Comparison of ENCODE assay signal across 27 cellular contexts in the genomic region with DNA sequence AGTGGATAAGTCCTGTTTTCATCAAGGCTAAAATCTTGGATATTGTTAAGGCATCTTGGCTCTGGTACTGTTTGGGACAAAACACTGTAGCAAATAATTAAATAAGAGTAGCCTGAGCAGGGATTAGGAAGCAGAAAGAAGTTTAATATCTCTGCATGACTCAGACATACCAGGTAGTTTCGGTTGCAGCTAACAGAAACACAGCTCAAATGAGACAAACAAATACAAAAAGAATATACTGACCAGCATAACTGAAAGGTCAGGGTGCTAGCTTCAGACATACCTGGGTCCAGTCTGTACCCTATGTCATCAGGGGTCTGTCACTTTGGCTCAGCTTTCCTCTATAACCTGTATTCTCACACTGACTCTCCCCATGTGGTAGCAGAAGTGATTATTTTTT.
DNase-seq lines count a peak whose midpoint lies in the region; ATAC-seq and TF ChIP-seq lines count a peak whose summit lies in the region.
"Had no signal": no experiment of that assay in that cellular context is flagged by ENCODE, and none has a peak within 500 bp of the region (broad histone marks: within the 10 kb centered on the region; RNA-seq: fewer than 3 reads in every experiment).

No MANE protein-coding gene starts in this region.

- H3K4me2 ChIP-seq in BLaER1 treated with 17β-estradiol and CSF1 and Interleukin-3, amounts not matched to agents 10 nM and 100 nM, result peak overlapping the region in 6 of 11 experiments; percentile 5 to 43 (median 35); a peak in 7 of 22 replicates
- no peak overlapping the region; the same call in 1 of the 2 replicates for H3K4me2 ChIP-seq in SK-N-SH

- H3K27ac ChIP-seq in BLaER1 treated with 17β-estradiol and CSF1 and Interleukin-3, amounts not matched to agents 10 nM and 100 nM, result no peak overlapping the region
- H3K27ac ChIP-seq in RWPE1 (no peak overlapping the region), esophagus (ENCODE audit: low read depth in 2 of 2, low read length in 1 of 2) (peak overlapping the region; percentile 78 to 93), SK-N-SH (ENCODE audit: low read depth in 2 of 2, low read length in 1 of 2) (no peak overlapping the region)
- H3K27ac ChIP-seq: 22Rv1, colonic mucosa, parathyroid adenoma, upper lobe of left lung had no signal

- no peaks in the 10 kb centered on the region for H3K79me2 ChIP-seq in SK-N-SH (ENCODE audit: insufficient read depth)
- H3K79me2 ChIP-seq: parathyroid adenoma had no signal

- peaks cover 9 to 81% (median 61%) of the 10 kb centered on the region in 11 experiments; a peak in 20 of 22 replicates for H3K9me3 ChIP-seq in BLaER1 treated with 17β-estradiol and CSF1 and Interleukin-3, amounts not matched to agents 10 nM and 100 nM (replicated peaks in 1 of 11)
- H3K9me3 ChIP-seq in esophagus (ENCODE audit: control insufficient read depth in 2 of 2, insufficient read depth in 1 of 2, low read depth in 1 of 2, low read length in 1 of 2), result no peaks in the 10 kb centered on the region
- no peaks in the 10 kb centered on the region for H3K9me3 ChIP-seq in SK-N-SH
- H3K9me3 ChIP-seq: colonic mucosa, HAP-1, upper lobe of left lung had no signal

- POLR2A ChIA-PET in RWPE1 (lab: Yijun Ruan, JAX; ENCODE audit: low non-redundant PET), result no interaction called here
- POLR2A ChIA-PET in SK-N-SH (lab: Yijun Ruan, JAX), result no interaction called here

- H3K36me3 ChIP-seq in BLaER1 treated with 17β-estradiol and CSF1 and Interleukin-3, amounts not matched to agents 10 nM and 100 nM, result 0 out of 22 replicates have a peak, but pooled peaks cover 0 to 4% (median 0%) of the 10 kb centered on the region in 11 experiments
- H3K36me3 ChIP-seq in esophagus (ENCODE audit: control insufficient read depth in 2 of 2, insufficient read depth in 2 of 2, low read length in 1 of 2), result no peaks in the 10 kb centered on the region
- H3K36me3 ChIP-seq in SK-N-SH (replicated peaks in 1 of 2; ENCODE audit: control insufficient read depth in 1 of 2, insufficient read depth in 2 of 2, low read length in 1 of 2), result no peaks in the 10 kb centered on the region
- H3K36me3 ChIP-seq: colonic mucosa, HAP-1, upper lobe of left lung had no signal

- no peaks in the 10 kb centered on the region for H3K9me2 ChIP-seq in SK-N-SH

- peak; percentile 60 for ATAC-seq in HG03060 (IDR thresholded peaks at IDR 0.05; ENCODE audit: low read depth, unreplicated experiment)
- ATAC-seq in HG03159 (IDR thresholded peaks at IDR 0.05; ENCODE audit: unreplicated experiment), result no peak
- ATAC-seq in Right ventricle myocardium inferior, result no peak
- ATAC-seq: left lobe of liver; natural killer cell treated with Interleukin-12 subunit alpha and Interleukin-12 subunit beta and Interleukin-15 and Interleukin-18, amount 100 ng/mL, for 72 hours; sciatic nerve; WTC11 had no signal

- WGBS in esophagus, 2 donors, result 54 to 56% methylated on average over 1 of the region's 1 CpG
- 38% methylated on average over 1 of the region's 1 CpG for WGBS in SK-N-SH (ENCODE audit: low lambda C conversion rate)

- H4K20me1 ChIP-seq in BLaER1 treated with 17β-estradiol and CSF1 and Interleukin-3, amounts not matched to agents 10 nM and 100 nM, result no peaks in the 10 kb centered on the region
- no peaks in the 10 kb centered on the region for H4K20me1 ChIP-seq in SK-N-SH (ENCODE audit: insufficient read depth)

- no peak overlapping the region for H3K4me3 ChIP-seq in BLaER1 treated with 17β-estradiol and CSF1 and Interleukin-3, amounts not matched to agents 10 nM and 100 nM
- H3K4me3 ChIP-seq in esophagus (ENCODE audit: low read depth in 1 of 2, low read length in 2 of 2), result no peak overlapping the region
- H3K4me3 ChIP-seq in SK-N-SH (ENCODE audit: low read depth in 2 of 2, low read length in 1 of 2), result no peak overlapping the region
- H3K4me3 ChIP-seq: colonic mucosa, HAP-1, upper lobe of left lung had no signal

- peak; percentile 23 for DNase-seq in RWPE1 (ENCODE audit: low spot score)
- DNase-seq in SK-N-SH, result no peak
- DNase-seq in cortex of kidney (lab: John Stamatoyannopoulos, UW), result no peak
- no peak for DNase-seq in Right ventricle myocardium inferior (ENCODE audit: missing footprints)
- DNase-seq: activated CD4-positive, alpha-beta T cell treated with anti-CD3 and anti-CD28 coated beads, Interleukin-2, amount 50 U/mL, for 48 hours; activated gamma-delta T cell; colonic mucosa; DND-41; endodermal cell; midbrain; NCI-H1417 treated with DMSO at 0.1 percent for 48 hours; NCI-H2107; NK-92 treated with Interleukin-12 subunit alpha and Interleukin-12 subunit beta, amount 100 ng/mL, for 24 hours; stimulated activated CD4-positive, alpha-beta T cell treated with anti-CD3 and anti-CD28 coated beads, Interleukin-15, amount 100 ng/mL, for 24 hours; T-helper 9 cell; upper lobe of left lung had no signal

- H3F3A ChIP-seq in SK-N-SH (replicated peaks; ENCODE audit: insufficient read depth), result no peaks in the 10 kb centered on the region

- no peak for TF ChIP-seq RAD21 in SK-N-SH (IDR thresholded peaks at IDR 0.05; ENCODE audit: low read length)

- intact Hi-C loops in Right ventricle myocardium inferior (cut with DNase I), result no loop called here

- no peak for TF ChIP-seq EP300 in SK-N-SH (IDR thresholded peaks at IDR 0.05; ENCODE audit: borderline replicate concordance in 1 of 2, low read depth in 1 of 2, low read length in 1 of 2)

- no peak overlapping the region for H3K9ac ChIP-seq in BLaER1 treated with 17β-estradiol and CSF1 and Interleukin-3, amounts not matched to agents 10 nM and 100 nM
- H3K9ac ChIP-seq in SK-N-SH, result no peak overlapping the region
- H3K9ac ChIP-seq: parathyroid adenoma had no signal

- H3K27me3 ChIP-seq in BLaER1 treated with 17β-estradiol and CSF1 and Interleukin-3, amounts not matched to agents 10 nM and 100 nM, result no peaks in the 10 kb centered on the region
- H3K27me3 ChIP-seq in esophagus (ENCODE audit: control insufficient read depth in 1 of 2, insufficient read depth in 2 of 2, low read length in 2 of 2) (no peaks in the 10 kb centered on the region), SK-N-SH (ENCODE audit: insufficient read depth) (no peaks in the 10 kb centered on the region; the same call in 1 of the 2 replicates)
- H3K27me3 ChIP-seq: colonic mucosa, upper lobe of left lung had no signal

- CTCF ChIA-PET in RWPE1 (lab: Yijun Ruan, JAX) (interaction anchor here (0.8 kb wide), 1 partner anchor 10 kb away, joined by 4 read pairs; no protein-coding TSS in a partner anchor), SK-N-SH (lab: Yijun Ruan, JAX) (no interaction called here)

- TF ChIP-seq CTCF in RWPE1 (conservative IDR thresholded peaks at IDR 0.05; ENCODE audit: low read depth) (no peak), SK-N-SH (IDR thresholded peaks at IDR 0.05) (no peak)

- H2AFZ ChIP-seq in SK-N-SH (ENCODE audit: low read depth), result no peak overlapping the region
- H2AFZ ChIP-seq: parathyroid adenoma had no signal

- H3K4me1 ChIP-seq in BLaER1 treated with 17β-estradiol and CSF1 and Interleukin-3, amounts not matched to agents 10 nM and 100 nM, result peaks cover 3 to 46% (median 11%) of the 10 kb centered on the region in 10 experiments; a peak in 19 of 20 replicates
- H3K4me1 ChIP-seq in esophagus (ENCODE audit: control insufficient read depth in 2 of 2, insufficient read depth in 2 of 2, low read length in 1 of 2), result peaks cover 0 to 11% of the 10 kb centered on the region in 2 donors
- peaks cover 0 to 2% of the 10 kb centered on the region in 2 experiments; a peak in 1 of 4 replicates for H3K4me1 ChIP-seq in SK-N-SH (ENCODE audit: control insufficient read depth in 1 of 2, insufficient read depth in 2 of 2, low read depth in 1 of 2, low read length in 1 of 2)
- H3K4me1 ChIP-seq: colonic mucosa, HAP-1, parathyroid adenoma, upper lobe of left lung had no signal

TF ChIP-seq in SK-N-SH, 30 proteins besides CTCF, POLR2A, EP300 and RAD21 (continues in another document):
- TF ChIP-seq, protein P1, sequence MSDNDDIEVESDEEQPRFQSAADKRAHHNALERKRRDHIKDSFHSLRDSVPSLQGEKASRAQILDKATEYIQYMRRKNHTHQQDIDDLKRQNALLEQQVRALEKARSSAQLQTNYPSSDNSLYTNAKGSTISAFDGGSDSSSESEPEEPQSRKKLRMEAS (IDR thresholded peaks at IDR 0.05; ENCODE audit: low read depth), result no peak
- TF ChIP-seq NFIC (IDR thresholded peaks at IDR 0.05; ENCODE audit: borderline replicate concordance) (no peak), FOXJ3 (CRISPR knock-in tag; IDR thresholded peaks at IDR 0.05) (no peak), USF2 (IDR thresholded peaks at IDR 0.05; ENCODE audit: borderline replicate concordance, low read depth, low read length) (no peak), TCF12 (IDR thresholded peaks at IDR 0.05) (no peak), SIN3A (IDR thresholded peaks at IDR 0.05; ENCODE audit: borderline replicate concordance, low read depth, low read length) (no peak), GATA2 (CRISPR knock-in tag; IDR thresholded peaks at IDR 0.05) (no peak), ELF1 (IDR thresholded peaks at IDR 0.05) (no peak), CHD2 (IDR thresholded peaks at IDR 0.05; ENCODE audit: low read length, partially characterized antibody) (no peak), EZH2phosphoT487 (IDR thresholded peaks at IDR 0.05; ENCODE audit: borderline replicate concordance, low read depth) (no peak), PBX3 (IDR thresholded peaks at IDR 0.05) (no peak), RXRA (IDR thresholded peaks at IDR 0.05; ENCODE audit: borderline replicate concordance, low read depth) (no peak), RCOR1 (IDR thresholded peaks at IDR 0.05; ENCODE audit: low read length) (no peak)

Comparison
In these comparisons a context has a peak if more than half of its experiments do, and no peak if none do; other contexts are left out.
1. H3K27ac ChIP-seq: peak in esophagus (2 of 2); none in BLaER1 treated with 17β-estradiol and CSF1 and Interleukin-3, amounts not matched to agents 10 nM and 100 nM (0 of 11), RWPE1 (single experiment) and SK-N-SH (0 of 2).